28 cellular contexts compared by ENCODE assay signal in the genomic region with DNA sequence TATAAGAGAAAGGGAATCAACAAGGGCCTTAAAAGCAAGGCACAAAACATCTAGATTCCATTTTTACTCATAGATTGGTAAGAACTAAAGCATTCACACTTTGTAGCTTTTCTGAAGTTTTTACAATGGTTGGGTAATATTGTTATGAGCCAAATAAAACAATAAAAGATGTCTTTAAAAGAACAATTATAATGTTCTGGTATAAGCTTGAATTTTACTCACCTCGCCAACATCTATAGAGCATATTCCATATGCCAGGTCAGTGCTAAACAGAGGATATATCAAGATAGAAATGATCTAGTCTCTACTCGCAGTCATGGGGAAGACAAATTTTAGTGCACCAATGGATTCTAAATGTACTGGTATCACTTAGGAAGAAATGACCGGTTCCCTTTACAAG. TPM values are rescaled to one million over a fixed set of nuclear protein-coding genes. Genes with fewer than 3 reads are reported as not detected.
"Had no signal": no experiment of that assay in that cellular context is flagged by ENCODE, and none has a peak within 500 bp of the region (broad histone marks: within the 10 kb centered on the region; RNA-seq: fewer than 3 reads in every experiment).

No MANE protein-coding gene starts in this region.

- H3K27ac Mint-ChIP-seq: activated CD4-positive, alpha-beta memory T cell treated with anti-CD3 and anti-CD28 coated beads, Interleukin-2, amount 10 ng/mL, durations not matched to agents 7 days and 5 days; activated CD4-positive, alpha-beta T cell treated with anti-CD3 and anti-CD28 coated beads, Interleukin-2, amount 10 ng/mL, durations not matched to agents 7 days and 5 days; activated naive CD8-positive, alpha-beta T cell; activated T-helper 17 cell treated with anti-CD3 and anti-CD28 coated beads, Interleukin-2, amount 50 U/mL, for 72 hours; WTC11 had no signal

- H3K4me3 Mint-ChIP-seq: activated CD4-positive, alpha-beta memory T cell treated with anti-CD3 and anti-CD28 coated beads, Interleukin-2, amount 10 ng/mL, durations not matched to agents 7 days and 5 days; activated CD4-positive, alpha-beta T cell treated with anti-CD3 and anti-CD28 coated beads, Interleukin-2, amount 10 ng/mL, durations not matched to agents 7 days and 5 days; activated naive CD8-positive, alpha-beta T cell; activated T-cell treated with anti-CD3 and anti-CD28 coated beads, Interleukin-2, amount 50 U/mL, for 4 hours; activated T-helper 17 cell treated with anti-CD3 and anti-CD28 coated beads, Interleukin-2, amount 50 U/mL, for 72 hours; central memory CD8-positive, alpha-beta T cell; WTC11 had no signal

- DNase-seq: activated CD4-positive, alpha-beta memory T cell treated with anti-CD3 and anti-CD28 coated beads, Interleukin-2, amount 10 ng/mL, durations not matched to agents 7 days and 5 days; activated CD4-positive, alpha-beta T cell treated with anti-CD3 and anti-CD28 coated beads for 1 hour; activated CD4-positive, alpha-beta T cell treated with anti-CD3 and anti-CD28 coated beads for 4 hours; activated CD4-positive, alpha-beta T cell treated with anti-CD3 and anti-CD28 coated beads, Interleukin-2, amount 10 ng/mL, durations not matched to agents 7 days and 5 days; activated CD4-positive, alpha-beta T cell treated with anti-CD3 and anti-CD28 coated beads, Interleukin-2, amount 50 U/mL, for 4 hours; activated CD8-positive, alpha-beta memory T cell treated with anti-CD3 and anti-CD28 coated beads for 24 hours; activated effector memory CD4-positive, alpha-beta T cell treated with Interleukin-2 at 50 U/mL for 16 hours; activated gamma-delta T cell treated with Interleukin-2 at 50 U/mL for 16 hours; activated naive CD4-positive, alpha-beta T cell treated with anti-CD3 and anti-CD28 coated beads, Interleukin-2, amount 50 U/mL, for 16 hours; activated naive CD4-positive, alpha-beta T cell treated with Interleukin-2 at 50 U/mL for 16 hours; activated T-cell treated with anti-CD3 and anti-CD28 coated beads, Interleukin-2, amount 50 U/mL, for 4 hours; amniotic stem cell; anterior cingulate cortex; brain microvascular endothelial cell; effector CD8-positive, alpha-beta T cell; esophagus squamous epithelium; foreskin melanocyte; T-helper 2 cell had no signal

- H3K27ac ChIP-seq: brain microvascular endothelial cell, epithelial cell of prostate, esophagus squamous epithelium, gastroesophageal sphincter had no signal

- H3K4me1 ChIP-seq: esophagus squamous epithelium, gastroesophageal sphincter had no signal

- H3K36me3 ChIP-seq: brain microvascular endothelial cell, gastroesophageal sphincter had no signal

- H3K36me3 Mint-ChIP-seq: activated naive CD8-positive, alpha-beta T cell had no signal

- ATAC-seq: activated T-cell treated with anti-CD3 and anti-CD28 coated beads, Interleukin-2, amount 50 U/mL, for 4 hours; activated T-helper 17 cell treated with anti-CD3 and anti-CD28 coated beads, Interleukin-2, amount 50 U/mL, for 72 hours; gastroesophageal sphincter; WTC11 had no signal

- H3K9me3 ChIP-seq: esophagus squamous epithelium had no signal

- FAIRE-seq: astrocyte, bronchial epithelial cell, endometrium, endothelial cell of umbilical vein had no signal

- H3K9me3 Mint-ChIP-seq: activated CD4-positive, alpha-beta memory T cell treated with anti-CD3 and anti-CD28 coated beads, Interleukin-2, amount 10 ng/mL, durations not matched to agents 7 days and 5 days; activated CD4-positive, alpha-beta T cell treated with anti-CD3 and anti-CD28 coated beads, Interleukin-2, amount 10 ng/mL, durations not matched to agents 7 days and 5 days; activated T-helper 17 cell treated with anti-CD3 and anti-CD28 coated beads, Interleukin-2, amount 50 U/mL, for 72 hours; central memory CD8-positive, alpha-beta T cell had no signal

- H3K27me3 ChIP-seq: brain microvascular endothelial cell, esophagus squamous epithelium, gastroesophageal sphincter had no signal

- H3K4me3 ChIP-seq: esophagus squamous epithelium, gastroesophageal sphincter had no signal

- H3K4me1 Mint-ChIP-seq: activated CD4-positive, alpha-beta memory T cell treated with anti-CD3 and anti-CD28 coated beads, Interleukin-2, amount 10 ng/mL, durations not matched to agents 7 days and 5 days; activated CD4-positive, alpha-beta T cell treated with anti-CD3 and anti-CD28 coated beads, Interleukin-2, amount 10 ng/mL, durations not matched to agents 7 days and 5 days; activated T-helper 17 cell treated with anti-CD3 and anti-CD28 coated beads, Interleukin-2, amount 50 U/mL, for 72 hours; central memory CD8-positive, alpha-beta T cell; WTC11 had no signal

RNA-seq across cellular contexts. Expression of gene STEAP1, which starts 11.9 kb away (rescaled TPM):
- total RNA-seq: activated CD4-positive, alpha-beta T cell treated with anti-CD3 and anti-CD28 coated beads, Interleukin-2, amount 10 ng/mL, durations not matched to agents 7 days and 5 days had no signal

RNA-seq across cellular contexts. Expression of gene STEAP2, which starts 45.4 kb away (rescaled TPM):
- total RNA-seq: activated CD4-positive, alpha-beta T cell treated with anti-CD3 and anti-CD28 coated beads, Interleukin-2, amount 10 ng/mL, durations not matched to agents 7 days and 5 days had no signal
